8 cellular contexts compared by ENCODE assay signal in the genomic region with DNA sequence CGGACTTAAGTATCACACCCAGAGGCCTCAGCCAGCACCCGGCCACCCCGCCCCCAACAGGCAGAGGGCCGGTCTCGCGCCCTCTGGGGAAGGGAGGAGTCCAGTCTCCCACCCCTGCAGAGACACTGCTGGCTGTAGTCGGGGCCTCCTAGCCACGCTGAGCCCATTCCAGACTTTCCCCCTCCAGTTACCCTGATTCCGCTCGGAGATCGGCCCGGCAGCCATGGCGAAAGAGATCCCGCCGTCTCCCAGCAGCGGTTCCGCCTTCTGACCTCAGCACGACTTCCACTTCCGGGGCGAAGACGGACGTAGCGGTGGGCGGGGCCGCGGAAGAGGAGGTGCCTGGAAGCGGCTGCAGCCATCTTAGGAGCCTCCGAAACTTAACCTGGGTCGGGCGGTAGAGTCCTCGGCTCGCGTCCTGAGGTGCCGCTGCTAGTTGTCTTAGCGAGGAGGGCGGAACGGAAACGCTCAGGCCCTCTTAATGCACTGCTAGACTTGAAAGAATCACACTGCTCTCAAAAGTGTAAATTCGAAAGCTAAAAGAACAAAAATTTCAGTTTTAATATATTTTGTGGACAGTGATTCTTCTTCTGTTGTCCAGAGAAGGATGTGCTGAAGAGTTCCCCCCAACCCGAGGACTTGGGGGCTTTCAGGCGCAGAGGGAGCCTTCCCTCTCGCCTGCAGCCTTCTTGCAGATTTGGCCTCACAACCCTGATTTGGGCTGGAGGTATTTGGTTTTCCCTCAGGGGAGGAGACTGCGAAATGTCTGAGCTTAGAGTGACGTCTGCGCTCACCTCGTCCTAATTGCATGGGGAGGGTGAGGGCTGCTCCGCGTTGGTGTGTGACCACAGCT. TPM values are rescaled to one million over a fixed set of nuclear protein-coding genes. Genes with fewer than 3 reads are reported as not detected.
DNase-seq lines count a peak whose midpoint lies in the region; ATAC-seq and TF ChIP-seq lines count a peak whose summit lies in the region.

A gene with protein sequence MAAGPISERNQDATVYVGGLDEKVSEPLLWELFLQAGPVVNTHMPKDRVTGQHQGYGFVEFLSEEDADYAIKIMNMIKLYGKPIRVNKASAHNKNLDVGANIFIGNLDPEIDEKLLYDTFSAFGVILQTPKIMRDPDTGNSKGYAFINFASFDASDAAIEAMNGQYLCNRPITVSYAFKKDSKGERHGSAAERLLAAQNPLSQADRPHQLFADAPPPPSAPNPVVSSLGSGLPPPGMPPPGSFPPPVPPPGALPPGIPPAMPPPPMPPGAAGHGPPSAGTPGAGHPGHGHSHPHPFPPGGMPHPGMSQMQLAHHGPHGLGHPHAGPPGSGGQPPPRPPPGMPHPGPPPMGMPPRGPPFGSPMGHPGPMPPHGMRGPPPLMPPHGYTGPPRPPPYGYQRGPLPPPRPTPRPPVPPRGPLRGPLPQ (minus strand): TSS at position 269 of the 853 bp plus-strand sequence. CDS start 44 bp downstream, at position 225.

- peak; percentile 90 for DNase-seq in GM10266 (ENCODE audit: extremely low spot score)
- peak; percentile 98 for DNase-seq in NCI-H1092 treated with DMSO at 0.1 percent for 48 hours (lab: John Stamatoyannopoulos, UW)
- DNase-seq in SKM-1 (lab: John Stamatoyannopoulos, UW; ENCODE audit: unreplicated experiment): peak; percentile 99
- peak; percentile 94 for DNase-seq in globus pallidus (ENCODE audit: low spot score)
- peak; percentile 94 for DNase-seq in occipital lobe (lab: John Stamatoyannopoulos, UW)

- no peak for TF ChIP-seq CTCF in GM10266 (IDR thresholded peaks at IDR 0.05; ENCODE audit: control insufficient read depth, insufficient read depth, low read depth, missing control alignments)

- peaks cover 53% of the 10 kb centered on the region for H3K4me1 Mint-ChIP-seq in activated naive CD4-positive, alpha-beta T cell treated with anti-CD3 and anti-CD28 coated beads, Interleukin-2, amount 50 U/mL, for 24 hours

- H3K27me3 Mint-ChIP-seq in activated naive CD4-positive, alpha-beta T cell treated with anti-CD3 and anti-CD28 coated beads, Interleukin-2, amount 50 U/mL, for 24 hours: no peaks in the 10 kb centered on the region

- H3K27ac ChIP-seq in temporal lobe (ENCODE audit: low read depth, low read length): peak within 1 kb of the TSS; percentile 95

- ATAC-seq in HG02623 (IDR thresholded peaks at IDR 0.05; ENCODE audit: unreplicated experiment): peak; percentile 87

- no peaks in the 10 kb centered on the region for H3K9me3 Mint-ChIP-seq in activated naive CD4-positive, alpha-beta T cell treated with anti-CD3 and anti-CD28 coated beads, Interleukin-2, amount 50 U/mL, for 24 hours

- peaks cover 33% of the 10 kb centered on the region for H3K36me3 Mint-ChIP-seq in activated naive CD4-positive, alpha-beta T cell treated with anti-CD3 and anti-CD28 coated beads, Interleukin-2, amount 50 U/mL, for 24 hours

- H3K4me3 Mint-ChIP-seq in activated naive CD4-positive, alpha-beta T cell treated with anti-CD3 and anti-CD28 coated beads, Interleukin-2, amount 50 U/mL, for 24 hours: peak within 1 kb of the TSS; percentile 97

- peak within 1 kb of the TSS; percentile 96 for H3K27ac Mint-ChIP-seq in activated naive CD4-positive, alpha-beta T cell treated with anti-CD3 and anti-CD28 coated beads, Interleukin-2, amount 50 U/mL, for 24 hours

RNA-seq across cellular contexts. Expression of the gene that starts here (rescaled TPM):
- total RNA-seq in occipital lobe (8.4 TPM), temporal lobe (16.7 TPM)

Comparison
In these comparisons a context has a peak if more than half of its experiments do, and no peak if none do; other contexts are left out.
1. Peak in every context shown above with its lines: DNase-seq, ATAC-seq and H3K27ac ChIP-seq.